In the genomic region with DNA sequence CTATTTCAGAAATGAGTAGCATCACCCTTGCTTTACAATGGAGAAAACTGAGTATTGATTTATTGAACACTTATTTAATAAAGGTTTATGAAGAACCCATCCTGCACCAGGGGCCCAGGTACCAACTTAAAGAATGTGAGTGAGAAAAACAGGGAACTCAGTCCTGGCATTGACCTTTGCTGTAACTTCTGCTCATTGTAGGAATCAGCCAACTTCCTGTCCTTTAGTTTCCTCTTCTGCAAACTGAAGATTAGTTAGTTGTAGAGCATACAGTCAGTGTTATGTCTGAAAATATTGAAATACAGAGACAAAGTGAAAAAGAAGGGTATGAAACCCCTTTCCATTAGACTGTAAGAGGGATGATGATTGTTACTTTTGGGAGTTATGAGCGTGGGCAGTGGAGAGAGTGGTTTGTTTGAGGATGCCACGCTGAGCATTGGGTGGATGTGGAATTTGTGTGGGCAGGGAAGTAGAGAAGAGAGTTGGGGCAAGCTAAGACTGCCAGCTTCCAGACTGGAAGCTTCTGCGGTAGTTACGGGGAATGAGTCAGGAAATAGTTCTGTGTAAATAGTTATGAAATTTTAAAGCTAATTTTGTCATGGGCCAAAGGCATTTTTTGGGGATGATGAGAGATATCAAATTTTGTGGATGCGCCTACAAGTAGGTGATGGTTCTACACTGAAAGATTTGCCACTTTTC, we compare ENCODE assay signal across 11 cellular contexts.
DNase-seq lines count a peak whose midpoint lies in the region; TF ChIP-seq lines count a peak whose summit lies in the region.
"Had no signal": no experiment of that assay in that cellular context is flagged by ENCODE, and none has a peak within 500 bp of the region (broad histone marks: within the 10 kb centered on the region; RNA-seq: fewer than 3 reads in every experiment).

No MANE protein-coding gene starts in this region.

- H3K27ac ChIP-seq in sigmoid colon, result peak overlapping the region in 2 of 4 donors; percentile 27 to 31

- H3K9me3 Mint-ChIP-seq in osteocyte (ENCODE audit: unreplicated experiment), result peaks cover 3% of the 10 kb centered on the region

- intact Hi-C loops in sigmoid colon (cut with DNase I), result no loop called here

- peaks cover 72% of the 10 kb centered on the region for H3K4me1 Mint-ChIP-seq in osteocyte (ENCODE audit: unreplicated experiment)

- no peaks in the 10 kb centered on the region for H3K36me3 ChIP-seq in sigmoid colon

- H3K27me3 Mint-ChIP-seq in osteocyte (ENCODE audit: unreplicated experiment), result no peaks in the 10 kb centered on the region
- H3K27me3 Mint-ChIP-seq: activated naive CD8-positive, alpha-beta T cell treated with anti-CD3 and anti-CD28 coated beads, Interleukin-2, amount 10 ng/mL, durations not matched to agents 7 days and 5 days had no signal

- H3K27ac Mint-ChIP-seq in osteocyte (ENCODE audit: unreplicated experiment), result peak overlapping the region; percentile 78
- H3K27ac Mint-ChIP-seq: activated naive CD8-positive, alpha-beta T cell treated with anti-CD3 and anti-CD28 coated beads, Interleukin-2, amount 10 ng/mL, durations not matched to agents 7 days and 5 days had no signal

- peak; percentile 70 for DNase-seq in GM03348 (ENCODE audit: low spot score)
- peak; percentile 95 for DNase-seq in NCI-H226
- DNase-seq in dermis blood vessel endothelial cell, result peak; percentile 45
- DNase-seq in osteocyte (ENCODE audit: extremely low spot score, unreplicated experiment), result no peak
- DNase-seq in NCI-H1048 (lab: John Stamatoyannopoulos, UW), result no peak
- no peak for DNase-seq in SW480 (ENCODE audit: low spot score)
- DNase-seq in LoVo (ENCODE audit: low spot score), result no peak
- DNase-seq in sigmoid colon, result no peak
- DNase-seq: activated CD4-positive, alpha-beta T cell treated with anti-CD3 and anti-CD28 coated beads, Interleukin-2, amount 50 U/mL, for 48 hours; activated naive CD8-positive, alpha-beta T cell treated with anti-CD3 and anti-CD28 coated beads, Interleukin-2, amount 10 ng/mL, durations not matched to agents 7 days and 5 days; Right ventricle myocardium superior had no signal

- H3K4me3 Mint-ChIP-seq in osteocyte (ENCODE audit: unreplicated experiment), result no peak overlapping the region
- H3K4me3 Mint-ChIP-seq: activated naive CD8-positive, alpha-beta T cell treated with anti-CD3 and anti-CD28 coated beads, Interleukin-2, amount 10 ng/mL, durations not matched to agents 7 days and 5 days had no signal

- TF ChIP-seq CTCF in osteocyte (IDR thresholded peaks at IDR 0.05) (no peak), sigmoid colon (IDR thresholded peaks at IDR 0.05) (no peak)

- H3K4me3 ChIP-seq in sigmoid colon, result no peak overlapping the region

- H3K9me3 ChIP-seq in sigmoid colon, result no peaks in the 10 kb centered on the region

- TF ChIP-seq EP300 in sigmoid colon (IDR thresholded peaks at IDR 0.05), result no peak

- no peaks in the 10 kb centered on the region for H3K27me3 ChIP-seq in sigmoid colon

- peaks cover 0 to 11% (median 7%) of the 10 kb centered on the region in 4 donors for H3K4me1 ChIP-seq in sigmoid colon

- WGBS in sigmoid colon, 2 donors, result 79 to 86% methylated on average over 5 of the region's 5 CpGs

- no peaks in the 10 kb centered on the region for H3K36me3 Mint-ChIP-seq in osteocyte (ENCODE audit: unreplicated experiment)

- no peak for TF ChIP-seq POLR2A in sigmoid colon (IDR thresholded peaks at IDR 0.05)

Comparison
In these comparisons a context has a peak if more than half of its experiments do, and no peak if none do; other contexts are left out.
1. DNase-seq: peak in GM03348 (single experiment), NCI-H226 (single experiment) and dermis blood vessel endothelial cell (single experiment); none in osteocyte (single experiment), NCI-H1048 (single experiment), SW480 (single experiment), LoVo (single experiment) and sigmoid colon (single experiment).